Comparison of ENCODE assay signal across 9 cellular contexts in the genomic region with DNA sequence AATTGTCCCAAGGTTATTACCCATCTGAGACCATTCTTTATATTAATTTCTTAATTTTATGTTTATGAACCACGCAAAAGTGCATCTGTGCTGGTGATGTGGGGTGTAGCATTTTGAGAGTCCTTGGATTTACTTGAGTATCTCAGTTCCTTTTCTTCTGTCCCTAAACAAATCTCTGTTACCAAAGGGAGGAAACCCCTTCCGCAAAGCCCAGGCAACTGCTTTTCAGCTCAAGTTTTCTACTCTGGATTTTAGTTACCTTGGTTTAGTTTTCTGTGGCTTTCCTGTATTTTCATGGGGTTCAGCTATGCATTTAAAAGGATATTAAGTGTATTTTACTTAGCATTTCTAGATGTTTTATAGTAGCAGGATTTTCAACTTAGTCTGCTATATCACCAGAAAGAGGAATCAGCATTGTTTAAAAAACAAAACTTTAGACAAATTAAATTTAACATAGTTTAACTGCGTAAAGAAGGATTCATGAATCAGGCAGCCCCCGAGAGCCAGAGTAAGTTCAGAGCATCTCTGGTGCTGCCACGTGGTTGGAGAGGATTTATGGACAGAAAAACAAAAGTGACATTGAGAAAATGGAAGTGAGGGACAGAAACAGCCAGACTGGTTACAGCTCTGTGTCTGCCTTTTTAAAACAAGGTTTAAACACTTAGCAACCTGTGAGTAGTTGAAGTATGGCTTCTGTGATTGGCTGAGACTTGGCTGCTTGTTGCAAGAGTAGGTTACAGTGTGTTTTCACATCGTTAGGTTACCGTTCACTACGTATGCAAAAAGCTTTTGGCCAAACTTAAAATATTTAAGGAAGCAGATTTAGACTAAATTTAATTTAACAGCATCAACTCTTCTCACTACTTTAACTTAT. TPM values are rescaled to one million over a fixed set of nuclear protein-coding genes. Genes with fewer than 3 reads are reported as not detected.
A peak's percentile ranks its signal among the peaks of the same experiment; 100 is the strongest.
DNase-seq lines count a peak whose midpoint lies in the region; ATAC-seq and TF ChIP-seq lines count a peak whose summit lies in the region.
"Had no signal": no experiment of that assay in that cellular context is flagged by ENCODE, and none has a peak within 500 bp of the region (broad histone marks: within the 10 kb centered on the region; RNA-seq: fewer than 3 reads in every experiment).

No MANE protein-coding gene starts in this region.

- peaks cover 27% of the 10 kb centered on the region for H3K27me3 Mint-ChIP-seq in T-helper 2 cell treated with Interferon-gamma antibody and Interleukin-4, amounts not matched to agents 5 μg/mL and 100 μg/mL, for 36 hours (ENCODE audit: low read depth)

- WGBS in sigmoid colon, 2 donors = 44 to 52% methylated on average over 8 of the region's 8 CpGs

- H3K4me3 ChIP-seq in PC-3 (ENCODE audit: low read length) (no peak overlapping the region), fibroblast of pulmonary artery (replicated peaks; ENCODE audit: low read depth, low read length) (no peak overlapping the region), sigmoid colon (no peak overlapping the region)

- peak overlapping the region; percentile 41; the same call in 1 of the 2 replicates for H2AFZ ChIP-seq in PC-3 (ENCODE audit: low read length)

- H3K36me3 Mint-ChIP-seq in T-helper 2 cell treated with Interferon-gamma antibody and Interleukin-4, amounts not matched to agents 5 μg/mL and 100 μg/mL, for 36 hours (ENCODE audit: low read depth) = peaks cover 2% of the 10 kb centered on the region

- H3K9me3 ChIP-seq in PC-3 (ENCODE audit: low read length) (no peaks in the 10 kb centered on the region), sigmoid colon (no peaks in the 10 kb centered on the region)

- CTCF ChIA-PET in PC-3 (lab: Charles Lee) = interaction anchor here (0.5 to 1.6 kb wide), 3 partner anchors 9 to 342 kb away, joined by 3 to 6 read pairs (median 3); no protein-coding TSS in a partner anchor

- intact Hi-C loops in PC-3 (cut with micrococcal nuclease) = no loop called here
- intact Hi-C loops in sigmoid colon (cut with DNase I) = no loop called here

- no peak overlapping the region for H3K4me3 Mint-ChIP-seq in T-helper 2 cell treated with Interferon-gamma antibody and Interleukin-4, amounts not matched to agents 5 μg/mL and 100 μg/mL, for 36 hours
- H3K4me3 Mint-ChIP-seq: stimulated activated naive CD8-positive, alpha-beta T cell treated with anti-CD3 and anti-CD28 coated beads, Interleukin-15, Interleukin-2, amounts not matched to agents 100 ng/mL and 50 ng/mL, for 24 hours had no signal

- BruUV-seq in PC-3 (replicated peaks; lab: Mats Ljungman, UMichigan) = no TSS peak

- H3K27ac Mint-ChIP-seq in T-helper 2 cell treated with Interferon-gamma antibody and Interleukin-4, amounts not matched to agents 5 μg/mL and 100 μg/mL, for 36 hours = no peak overlapping the region
- H3K27ac Mint-ChIP-seq: stimulated activated naive CD8-positive, alpha-beta T cell treated with anti-CD3 and anti-CD28 coated beads, Interleukin-15, Interleukin-2, amounts not matched to agents 100 ng/mL and 50 ng/mL, for 24 hours had no signal

- no peaks in the 10 kb centered on the region for H3K9me3 Mint-ChIP-seq in T-helper 2 cell treated with Interferon-gamma antibody and Interleukin-4, amounts not matched to agents 5 μg/mL and 100 μg/mL, for 36 hours
- H3K9me3 Mint-ChIP-seq: stimulated activated naive CD8-positive, alpha-beta T cell treated with anti-CD3 and anti-CD28 coated beads, Interleukin-15, Interleukin-2, amounts not matched to agents 100 ng/mL and 50 ng/mL, for 24 hours had no signal

- H3K27ac ChIP-seq in PC-3 (ENCODE audit: low read length) (no peak overlapping the region), sigmoid colon (no peak overlapping the region)

- H4K20me1 ChIP-seq in PC-3 (ENCODE audit: low read length) = no peaks in the 10 kb centered on the region

- TF ChIP-seq POLR2A in sigmoid colon (IDR thresholded peaks at IDR 0.05) = no peak

- TF ChIP-seq EP300 in sigmoid colon (IDR thresholded peaks at IDR 0.05) = no peak

- H3K27me3 ChIP-seq in PC-3 (ENCODE audit: low read length) = no peaks in the 10 kb centered on the region
- no peaks in the 10 kb centered on the region for H3K27me3 ChIP-seq in sigmoid colon

- H3K36me3 ChIP-seq in PC-3 (ENCODE audit: low read depth, low read length) = no peaks in the 10 kb centered on the region
- H3K36me3 ChIP-seq in sigmoid colon = no peaks in the 10 kb centered on the region

- peak; percentile 66 for DNase-seq in DMS114 treated with DMSO at 0.1 percent for 48 hours (lab: John Stamatoyannopoulos, UW; ENCODE audit: unreplicated experiment)
- peak; percentile 66 for DNase-seq in PC-3
- peak; percentile 71 for DNase-seq in fibroblast of pulmonary artery (ENCODE audit: low read depth)
- no peak for DNase-seq in epidermal melanocyte (ENCODE audit: insufficient read length, low spot score)
- DNase-seq in sigmoid colon = no peak
- no peak for DNase-seq in T-helper 2 cell treated with Interferon-gamma antibody and Interleukin-4, amounts not matched to agents 5 μg/mL and 100 μg/mL, for 36 hours (ENCODE audit: low spot score)

- H3K4me2 ChIP-seq in PC-3 (ENCODE audit: low read length) = peak overlapping the region; percentile 24; the same call in 1 of the 2 replicates

- ATAC-seq in GM19043 (IDR thresholded peaks at IDR 0.05; ENCODE audit: low read depth, unreplicated experiment) = peak; percentile 47
- peak; percentile 68 for ATAC-seq in HG03139 (IDR thresholded peaks at IDR 0.05; ENCODE audit: unreplicated experiment)
- ATAC-seq in PC-3 = peak; percentile 96

- no peaks in the 10 kb centered on the region for H3K9me2 ChIP-seq in PC-3 (replicated peaks; ENCODE audit: low read length)

- no peak for TF ChIP-seq CTCF in PC-3 (conservative IDR thresholded peaks at IDR 0.05; ENCODE audit: low read depth, low read length)
- TF ChIP-seq CTCF in fibroblast of pulmonary artery (IDR thresholded peaks at IDR 0.05; ENCODE audit: low read length, missing control alignments) = no peak
- TF ChIP-seq CTCF in sigmoid colon (IDR thresholded peaks at IDR 0.05) = no peak

- H3K9ac ChIP-seq in PC-3 (ENCODE audit: low read length) = no peak overlapping the region

- H3K79me2 ChIP-seq in PC-3 (ENCODE audit: low read length) = no peaks in the 10 kb centered on the region

- H3F3A ChIP-seq in PC-3 (ENCODE audit: low read length, unreplicated experiment) = no peaks in the 10 kb centered on the region

- H3K4me1 ChIP-seq in PC-3 (ENCODE audit: insufficient read depth, low read length) (peaks cover 7% of the 10 kb centered on the region), sigmoid colon (peaks cover 0 to 32% (median 18%) of the 10 kb centered on the region in 4 donors)

- H3K4me1 Mint-ChIP-seq in T-helper 2 cell treated with Interferon-gamma antibody and Interleukin-4, amounts not matched to agents 5 μg/mL and 100 μg/mL, for 36 hours (ENCODE audit: low read depth) = peaks cover 12% of the 10 kb centered on the region

- POLR2A ChIA-PET in PC-3 (lab: Charles Lee; ENCODE audit: unreplicated experiment) = interaction anchor here (0.6 kb wide), 2 partner anchors 10 to 302 kb away, joined by 3 to 5 read pairs; no protein-coding TSS in a partner anchor

RNA-seq across cellular contexts. Expression of gene ADM, which starts 9.6 kb away (rescaled TPM):
- total RNA-seq in PC-3 (2014; rRNA removed) (68.0 and 82.5 TPM in 2 replicates), sigmoid colon (10 to 100 TPM; 45.2 to 84.1 (median 59.5) TPM)
- polyA plus RNA-seq in sigmoid colon = 10 to 100 TPM; 24.0 to 92.5 (median 75.9) TPM

RNA-seq across cellular contexts. Expression of gene SBF2, which starts 20.4 kb away (rescaled TPM):
- total RNA-seq in PC-3 (2014; rRNA removed) = 30.3 and 31.3 TPM in 2 replicates
- 10 to 100 TPM; 47.1 to 67.5 (median 59.5) TPM for total RNA-seq in sigmoid colon
- 10 to 100 TPM in 2 of 3 donors, 1 to 10 TPM in 1; 9.5 to 14.4 (median 12.0) TPM for polyA plus RNA-seq in sigmoid colon

Comparison
In these comparisons a context has a peak if more than half of its experiments do, and no peak if none do; other contexts are left out.
1. DNase-seq: peak in DMS114 treated with DMSO at 0.1 percent for 48 hours (single experiment), PC-3 (single experiment) and fibroblast of pulmonary artery (single experiment); none in epidermal melanocyte (single experiment), sigmoid colon (single experiment) and T-helper 2 cell treated with Interferon-gamma antibody and Interleukin-4, amounts not matched to agents 5 μg/mL and 100 μg/mL, for 36 hours (single experiment).
2. Peak in every context shown above with its lines, with median percentiles within 50 percentile points of each other: ATAC-seq.